In genomic region chr17:76446449-76447231, GRCh38 we compare ENCODE assay signal across 9 cellular contexts. TPM values are rescaled to one million over a fixed set of nuclear protein-coding genes. Genes with fewer than 3 reads are reported as not detected.
DNase-seq lines count a peak whose midpoint lies in the region; ATAC-seq and TF ChIP-seq lines count a peak whose summit lies in the region.
"Had no signal": no experiment of that assay in that cellular context is flagged by ENCODE, and none has a peak within 500 bp of the region (broad histone marks: within the 10 kb centered on the region; RNA-seq: fewer than 3 reads in every experiment).

No MANE protein-coding gene starts in this region.

- H3K9me3 ChIP-seq in heart right ventricle: no peaks in the 10 kb centered on the region

- H3K27ac Mint-ChIP-seq in activated CD8-positive, alpha-beta T cell treated with anti-CD3 and anti-CD28 coated beads for 36 hours: peak overlapping the region; percentile 2
- no peak overlapping the region for H3K27ac Mint-ChIP-seq in activated CD8-positive, alpha-beta T cell treated with anti-CD3 and anti-CD28 coated beads, Interleukin-2, amount 10 ng/mL, durations not matched to agents 7 days and 5 days
- peak overlapping the region in 1 of 2 donors; percentile 7 for H3K27ac Mint-ChIP-seq in stimulated activated naive CD8-positive, alpha-beta T cell treated with anti-CD3 and anti-CD28 coated beads, Interleukin-15, amount 100 ng/mL, for 72 hours

- no peak overlapping the region for H3K4me3 ChIP-seq in heart right ventricle

- ATAC-seq in activated CD8-positive, alpha-beta T cell treated with anti-CD3 and anti-CD28 coated beads for 36 hours: peak; percentile 64
- ATAC-seq in activated CD8-positive, alpha-beta T cell treated with anti-CD3 and anti-CD28 coated beads, Interleukin-2, amount 10 ng/mL, durations not matched to agents 7 days and 5 days: no peak
- peak; percentile 80 for ATAC-seq in SK-N-SH treated with all-trans-retinoic acid at 6 μM for 48 hours
- peak in 5 of 8 donors; percentile 7 to 41 (median 34) for ATAC-seq in heart right ventricle
- peak; percentile 64 for ATAC-seq in stimulated activated naive CD8-positive, alpha-beta T cell treated with anti-CD3 and anti-CD28 coated beads, Interleukin-15, amount 100 ng/mL, for 72 hours
- no peak for ATAC-seq in GM21515 (IDR thresholded peaks at IDR 0.05; ENCODE audit: unreplicated experiment)
- ATAC-seq in HG02588 (IDR thresholded peaks at IDR 0.05; ENCODE audit: unreplicated experiment): no peak

- no peak for TF ChIP-seq CTCF in activated CD8-positive, alpha-beta T cell treated with anti-CD3 and anti-CD28 coated beads for 36 hours (IDR thresholded peaks at IDR 0.05)
- no peak for TF ChIP-seq CTCF in heart right ventricle (IDR thresholded peaks at IDR 0.05)

- H3K9me3 Mint-ChIP-seq in activated CD8-positive, alpha-beta T cell treated with anti-CD3 and anti-CD28 coated beads for 36 hours: no peaks in the 10 kb centered on the region
- H3K9me3 Mint-ChIP-seq in activated CD8-positive, alpha-beta T cell treated with anti-CD3 and anti-CD28 coated beads, Interleukin-2, amount 10 ng/mL, durations not matched to agents 7 days and 5 days (ENCODE audit: insufficient read depth): no peaks in the 10 kb centered on the region
- no peaks in the 10 kb centered on the region for H3K9me3 Mint-ChIP-seq in stimulated activated naive CD8-positive, alpha-beta T cell treated with anti-CD3 and anti-CD28 coated beads, Interleukin-15, amount 100 ng/mL, for 72 hours

- H3K36me3 Mint-ChIP-seq in activated CD8-positive, alpha-beta T cell treated with anti-CD3 and anti-CD28 coated beads for 36 hours (ENCODE audit: low read depth): peaks cover 4% of the 10 kb centered on the region
- H3K36me3 Mint-ChIP-seq in activated CD8-positive, alpha-beta T cell treated with anti-CD3 and anti-CD28 coated beads, Interleukin-2, amount 10 ng/mL, durations not matched to agents 7 days and 5 days (ENCODE audit: low read depth): peaks cover 12% of the 10 kb centered on the region

- WGBS in heart right ventricle, 2 donors: 51 to 57% methylated on average over 9 of the region's 9 CpGs

- H3K27ac ChIP-seq in heart right ventricle: peak overlapping the region in 9 of 10 donors; percentile 28 to 94 (median 76)

- no peak overlapping the region for H3K4me3 Mint-ChIP-seq in activated CD8-positive, alpha-beta T cell treated with anti-CD3 and anti-CD28 coated beads for 36 hours
- H3K4me3 Mint-ChIP-seq in activated CD8-positive, alpha-beta T cell treated with anti-CD3 and anti-CD28 coated beads, Interleukin-2, amount 10 ng/mL, durations not matched to agents 7 days and 5 days: no peak overlapping the region
- H3K4me3 Mint-ChIP-seq in stimulated activated naive CD8-positive, alpha-beta T cell treated with anti-CD3 and anti-CD28 coated beads, Interleukin-15, amount 100 ng/mL, for 72 hours: no peak overlapping the region

- H3K4me1 ChIP-seq in heart right ventricle: peaks cover 0 to 95% (median 71%) of the 10 kb centered on the region in 9 donors

- no peaks in the 10 kb centered on the region for H3K27me3 ChIP-seq in heart right ventricle

- intact Hi-C loops in activated CD8-positive, alpha-beta T cell treated with anti-CD3 and anti-CD28 coated beads for 36 hours (cut with micrococcal nuclease): no loop called here
- intact Hi-C loops in heart right ventricle (cut with DNase I): loop anchor here in 2 of 10 donors (5.0 kb wide), 1 partner anchor 34 kb away; no protein-coding TSS in a partner anchor

- H3K36me3 ChIP-seq in heart right ventricle: no peaks in the 10 kb centered on the region

- POLR2A ChIA-PET in activated CD8-positive, alpha-beta T cell treated with anti-CD3 and anti-CD28 coated beads for 36 hours (lab: Charles Lee): interaction anchor here (1.1 kb wide), 1 partner anchor 30 kb away, joined by 3 read pairs; no protein-coding TSS in a partner anchor
- POLR2A ChIA-PET in activated CD8-positive, alpha-beta T cell treated with anti-CD3 and anti-CD28 coated beads, Interleukin-2, amount 10 ng/mL, durations not matched to agents 7 days and 5 days (lab: Charles Lee): no interaction called here

- peak; percentile 30 for DNase-seq in activated CD8-positive, alpha-beta T cell treated with anti-CD3 and anti-CD28 coated beads for 36 hours
- no peak for DNase-seq in activated CD8-positive, alpha-beta T cell treated with anti-CD3 and anti-CD28 coated beads, Interleukin-2, amount 10 ng/mL, durations not matched to agents 7 days and 5 days
- DNase-seq in heart right ventricle (no peak), cerebellum (ENCODE audit: low spot score) (no peak)
- DNase-seq in stimulated activated naive CD8-positive, alpha-beta T cell treated with anti-CD3 and anti-CD28 coated beads, Interleukin-15, amount 100 ng/mL, for 72 hours: no peak
- DNase-seq: KBM-7 had no signal

- no peaks in the 10 kb centered on the region for H3K27me3 Mint-ChIP-seq in activated CD8-positive, alpha-beta T cell treated with anti-CD3 and anti-CD28 coated beads for 36 hours
- no peaks in the 10 kb centered on the region for H3K27me3 Mint-ChIP-seq in activated CD8-positive, alpha-beta T cell treated with anti-CD3 and anti-CD28 coated beads, Interleukin-2, amount 10 ng/mL, durations not matched to agents 7 days and 5 days (ENCODE audit: low read depth)
- no peaks in the 10 kb centered on the region for H3K27me3 Mint-ChIP-seq in stimulated activated naive CD8-positive, alpha-beta T cell treated with anti-CD3 and anti-CD28 coated beads, Interleukin-15, amount 100 ng/mL, for 72 hours

- CTCF ChIA-PET in activated CD8-positive, alpha-beta T cell treated with anti-CD3 and anti-CD28 coated beads for 36 hours (lab: Charles Lee): interaction anchor here (0.8 to 1.9 kb wide), 3 partner anchors 38 to 52 kb away, joined by 3 to 8 read pairs (median 3); no protein-coding TSS in a partner anchor
- CTCF ChIA-PET in activated CD8-positive, alpha-beta T cell treated with anti-CD3 and anti-CD28 coated beads, Interleukin-2, amount 10 ng/mL, durations not matched to agents 7 days and 5 days (lab: Charles Lee): interaction anchor here (1.7 kb wide), 1 partner anchor 12 kb away, joined by 7 read pairs; no protein-coding TSS in a partner anchor

- peaks cover 83% of the 10 kb centered on the region for H3K4me1 Mint-ChIP-seq in activated CD8-positive, alpha-beta T cell treated with anti-CD3 and anti-CD28 coated beads for 36 hours (ENCODE audit: low read depth)
- H3K4me1 Mint-ChIP-seq in activated CD8-positive, alpha-beta T cell treated with anti-CD3 and anti-CD28 coated beads, Interleukin-2, amount 10 ng/mL, durations not matched to agents 7 days and 5 days (ENCODE audit: low read depth): peaks cover 74% of the 10 kb centered on the region
- peaks cover 96% of the 10 kb centered on the region for H3K4me1 Mint-ChIP-seq in stimulated activated naive CD8-positive, alpha-beta T cell treated with anti-CD3 and anti-CD28 coated beads, Interleukin-15, amount 100 ng/mL, for 72 hours

TF ChIP-seq in SK-N-SH treated with all-trans-retinoic acid at 6 μM for 48 hours, 23 proteins besides CTCF, POLR2A, EP300 and RAD21 (continues in another document):
- TF ChIP-seq PATZ1 (CRISPR knock-in tag; IDR thresholded peaks at IDR 0.05; ENCODE audit: borderline replicate concordance) (no peak), ARNTL (CRISPR knock-in tag; IDR thresholded peaks at IDR 0.05; ENCODE audit: borderline replicate concordance, low read depth) (no peak), RARB (CRISPR knock-in tag; IDR thresholded peaks at IDR 0.05) (no peak), ISL1 (CRISPR knock-in tag; IDR thresholded peaks at IDR 0.05) (no peak)

RNA-seq across cellular contexts. Expression of gene UBE2O, which starts 6.3 kb away (rescaled TPM):
- total RNA-seq in activated CD8-positive, alpha-beta T cell treated with anti-CD3 and anti-CD28 coated beads for 36 hours: 10 to 100 TPM; 36.8 to 39.5 TPM
- 10 to 100 TPM; 28.4 to 31.6 TPM for total RNA-seq in activated CD8-positive, alpha-beta T cell treated with anti-CD3 and anti-CD28 coated beads, Interleukin-2, amount 10 ng/mL, durations not matched to agents 7 days and 5 days
- total RNA-seq in heart right ventricle (10 to 100 TPM; 31.0 to 39.0 (median 36.9) TPM), cerebellum (39.6 TPM)
- 10 to 100 TPM in 1 of 2 donors, 1 to 10 TPM in 1; 9.1 to 22.5 TPM for polyA plus RNA-seq in heart right ventricle

RNA-seq across cellular contexts. Expression of gene AANAT, which starts 20.8 kb away (rescaled TPM):
- under 1 TPM in 1 of 2 experiments, not detected in 1; 0.34 TPM for total RNA-seq in activated CD8-positive, alpha-beta T cell treated with anti-CD3 and anti-CD28 coated beads for 36 hours
- not detected for total RNA-seq in activated CD8-positive, alpha-beta T cell treated with anti-CD3 and anti-CD28 coated beads, Interleukin-2, amount 10 ng/mL, durations not matched to agents 7 days and 5 days
- total RNA-seq in heart right ventricle (under 1 TPM in 1 of 10 donors, not detected in 9; 0.98 TPM), cerebellum (0.27 TPM)
- under 1 TPM in 1 of 2 donors, not detected in 1; 0.73 TPM for polyA plus RNA-seq in heart right ventricle

RNA-seq across cellular contexts. Expression of gene RHBDF2, which starts 54.6 kb away (rescaled TPM):
- 10 to 100 TPM; 19.9 to 20.4 TPM for total RNA-seq in activated CD8-positive, alpha-beta T cell treated with anti-CD3 and anti-CD28 coated beads for 36 hours
- total RNA-seq in activated CD8-positive, alpha-beta T cell treated with anti-CD3 and anti-CD28 coated beads, Interleukin-2, amount 10 ng/mL, durations not matched to agents 7 days and 5 days: 10 to 100 TPM; 51.4 to 52.1 TPM
- total RNA-seq in heart right ventricle (10 to 100 TPM in 4 of 10 donors, 1 to 10 TPM in 6; 6.5 to 33.1 (median 7.7) TPM), cerebellum (2.4 TPM)
- polyA plus RNA-seq in heart right ventricle: 10 to 100 TPM; 13.5 to 27.0 TPM

Comparison
In these comparisons a context has a peak if more than half of its experiments do, and no peak if none do; other contexts are left out.
1. ATAC-seq: peak in activated CD8-positive, alpha-beta T cell treated with anti-CD3 and anti-CD28 coated beads for 36 hours (single experiment), SK-N-SH treated with all-trans-retinoic acid at 6 μM for 48 hours (single experiment), heart right ventricle (5 of 8) and stimulated activated naive CD8-positive, alpha-beta T cell treated with anti-CD3 and anti-CD28 coated beads, Interleukin-15, amount 100 ng/mL, for 72 hours (single experiment); none in activated CD8-positive, alpha-beta T cell treated with anti-CD3 and anti-CD28 coated beads, Interleukin-2, amount 10 ng/mL, durations not matched to agents 7 days and 5 days (single experiment), GM21515 (single experiment) and HG02588 (single experiment).